ENCODE assay signal across 20 cellular contexts in the genomic region with DNA sequence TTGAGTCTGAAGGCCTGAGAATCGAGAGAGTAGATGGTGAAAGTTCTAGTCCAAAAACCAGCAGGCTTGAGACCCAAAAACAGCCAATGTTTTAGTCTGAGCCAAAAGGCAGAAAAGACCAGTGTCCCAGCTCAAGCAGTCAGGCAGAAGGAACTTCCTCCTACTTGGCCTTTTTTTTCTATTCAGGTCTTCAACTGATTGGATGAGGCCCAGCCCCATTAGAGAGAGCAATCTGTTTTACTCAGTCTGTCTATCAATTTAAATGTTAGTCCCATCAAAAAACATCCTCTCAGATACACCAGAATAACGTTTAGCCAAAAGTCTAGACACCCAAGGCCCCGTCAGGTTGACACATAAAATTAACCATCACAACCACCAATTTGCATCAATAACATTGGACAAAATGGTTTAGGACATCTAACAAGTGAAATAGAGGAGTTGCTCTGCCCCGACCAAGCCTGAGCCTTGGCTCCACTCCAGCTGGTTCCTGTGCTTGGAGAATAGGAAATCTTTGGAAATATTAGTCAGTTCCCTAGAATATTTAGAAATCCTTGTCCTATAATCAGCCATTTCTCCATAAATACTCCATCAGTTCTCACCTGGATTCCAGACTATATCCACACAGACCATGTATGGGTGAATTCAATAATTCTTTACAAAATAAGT. TPM values are rescaled to one million over a fixed set of nuclear protein-coding genes. Genes with fewer than 3 reads are reported as not detected.
DNase-seq lines count a peak whose midpoint lies in the region; ATAC-seq, FAIRE-seq and TF ChIP-seq lines count a peak whose summit lies in the region.
"Had no signal": no experiment of that assay in that cellular context is flagged by ENCODE, and none has a peak within 500 bp of the region (broad histone marks: within the 10 kb centered on the region; RNA-seq: fewer than 3 reads in every experiment).

No MANE protein-coding gene starts in this region.

- TF ChIP-seq RAD21 in K562 (CRISPR knock-in tag; conservative IDR thresholded peaks at IDR 0.05 in 1 of 2, IDR thresholded peaks at IDR 0.05 in 1 of 2) = no peak

- H3K36me3 ChIP-seq in K562 (ENCODE audit: control insufficient read depth, insufficient read depth, low read length) = no peaks in the 10 kb centered on the region

- TF ChIP-seq POLR2A in K562 (conservative IDR thresholded peaks at IDR 0.05) = no peak

- H3K9me3 Mint-ChIP-seq in CD4-positive, alpha-beta T cell = peaks cover 2% of the 10 kb centered on the region

- peaks cover 2% of the 10 kb centered on the region; the same call in 1 of the 2 replicates for H3K9me3 ChIP-seq in K562 (replicated peaks; ENCODE audit: control insufficient read depth, insufficient read depth, low read depth, low read length)
- no peaks in the 10 kb centered on the region for H3K9me3 ChIP-seq in CD4-positive, alpha-beta T cell (ENCODE audit: control insufficient read depth, low read length)
- H3K9me3 ChIP-seq: SK-N-SH had no signal

- no peaks in the 10 kb centered on the region for H3K4me1 Mint-ChIP-seq in CD4-positive, alpha-beta T cell (ENCODE audit: low read depth)

- H3K27ac ChIP-seq in K562 (ENCODE audit: extremely low read depth, low read depth, low read length) = no peak overlapping the region
- no peak overlapping the region for H3K27ac ChIP-seq in CD4-positive, alpha-beta T cell (ENCODE audit: low read depth, low read length)
- H3K27ac ChIP-seq: RWPE1 had no signal

- intact Hi-C loops in K562 (cut with micrococcal nuclease) = loop anchor here (10.0 kb wide), 1 partner anchor 54 kb away; the partner anchor contains the start of gene LIPC
- intact Hi-C loops in CD4-positive, alpha-beta T cell (cut with DNase I, micrococcal nuclease) = no loop called here

- H3K79me2 ChIP-seq in K562 (ENCODE audit: control insufficient read depth, insufficient read depth, low read length) = no peaks in the 10 kb centered on the region

- no peaks in the 10 kb centered on the region; a peak in 2 of 5 replicates for H3K4me1 ChIP-seq in K562 (replicated peaks in 1 of 2; ENCODE audit: control insufficient read depth in 2 of 2, insufficient read depth in 2 of 2, low read length in 2 of 2)

- H3K9ac ChIP-seq in K562 (ENCODE audit: insufficient read depth in 1 of 2, low read depth in 2 of 2, low read length in 2 of 2) = no peak overlapping the region
- H3K9ac ChIP-seq: SK-N-SH had no signal

- no TSS peak for BruUV-seq in K562 (replicated peaks; lab: Mats Ljungman, UMichigan)

- H3K9me1 ChIP-seq in K562 (ENCODE audit: control insufficient read depth, insufficient read depth, low read length) = no peaks in the 10 kb centered on the region

- no peak for ATAC-seq in K562
- no peak for ATAC-seq in CD4-positive, alpha-beta T cell (ENCODE audit: poor library complexity)

- no peak overlapping the region for H3K4me3 Mint-ChIP-seq in CD4-positive, alpha-beta T cell
- H3K4me3 Mint-ChIP-seq: CD4-positive, CD25-positive, alpha-beta regulatory T cell had no signal

- WGBS in K562 (ENCODE audit: insufficient coverage, low coverage, missing lambda C conversion rate) = 35% methylated on average over 4 of the region's 4 CpGs

- no peak for TF ChIP-seq CTCF in K562 (IDR thresholded peaks at IDR 0.05 in 2 of 3, conservative IDR thresholded peaks at IDR 0.05 in 1 of 3; ENCODE audit: insufficient read depth in 2 of 3, low read depth in 1 of 3, low read length in 3 of 3)
- TF ChIP-seq CTCF in CD4-positive, alpha-beta T cell (IDR thresholded peaks at IDR 0.05) = no peak

- peak; percentile 44 for FAIRE-seq in K562 (lab: Jason Lieb, UNC)
- FAIRE-seq: GM12892 had no signal

- CTCF ChIA-PET in K562 (lab: Yijun Ruan, JAX; ENCODE audit: low intra/inter-chr PET ratio) = no interaction called here
- CTCF ChIA-PET in CD4-positive, alpha-beta T cell (lab: Charles Lee) = no interaction called here

- TF ChIP-seq EP300 in K562 (IDR thresholded peaks at IDR 0.05; ENCODE audit: low read length) = no peak

- peak overlapping the region; percentile 22; the same call in 1 of the 2 replicates for H2AFZ ChIP-seq in K562 (ENCODE audit: low read depth, low read length)

- no peaks in the 10 kb centered on the region for H3K27me3 Mint-ChIP-seq in CD4-positive, alpha-beta T cell
- H3K27me3 Mint-ChIP-seq: CD4-positive, CD25-positive, alpha-beta regulatory T cell had no signal

- peak; percentile 45 for DNase-seq in NCI-H446 treated with DMSO at 0.1 percent for 48 hours (lab: John Stamatoyannopoulos, UW)
- DNase-seq in K562 (ENCODE audit: extremely low read depth in 1 of 4, low spot score in 3 of 4) = no peak
- peak; percentile 9 for DNase-seq in glomerular endothelial cell (ENCODE audit: extremely low read depth, low read depth, low spot score)
- no peak for DNase-seq in NCI-H69 (lab: John Stamatoyannopoulos, UW)
- DNase-seq in CD4-positive, alpha-beta T cell = no peak
- DNase-seq in NCI-H2196 (lab: John Stamatoyannopoulos, UW; ENCODE audit: unreplicated experiment) = no peak
- no peak for DNase-seq in NOMO-1 (lab: John Stamatoyannopoulos, UW; ENCODE audit: unreplicated experiment in 2 of 2)
- DNase-seq: Caco-2; CD4-positive, CD25-positive, alpha-beta regulatory T cell; DND-41; H7; NCI-H1105; NCI-H146; NCI-H2029; NCI-H226; NCI-H524 treated with DMSO at 0.1 percent for 48 hours; SIG-M5; SK-N-SH had no signal

- H3K27ac Mint-ChIP-seq in CD4-positive, alpha-beta T cell = no peak overlapping the region
- H3K27ac Mint-ChIP-seq: CD4-positive, CD25-positive, alpha-beta regulatory T cell had no signal

- H4K20me1 ChIP-seq in K562 (replicated peaks; ENCODE audit: control insufficient read depth, insufficient read depth, low read length) = no peaks in the 10 kb centered on the region

- no peaks in the 10 kb centered on the region for H3K36me3 Mint-ChIP-seq in CD4-positive, alpha-beta T cell (ENCODE audit: low read depth)

- POLR2A ChIA-PET in K562 (lab: Yijun Ruan, JAX) = no interaction called here
- POLR2A ChIA-PET in CD4-positive, alpha-beta T cell (lab: Charles Lee) = no interaction called here

- no peak overlapping the region for H3K4me3 ChIP-seq in K562

- in situ Hi-C loops in K562 (cut with MboI) = no loop called here

- no peak overlapping the region for H3K4me2 ChIP-seq in K562 (ENCODE audit: insufficient read depth, low read length)
- H3K4me2 ChIP-seq: SK-N-SH had no signal

- no peaks in the 10 kb centered on the region for H3K27me3 ChIP-seq in K562 (ENCODE audit: control insufficient read depth in 2 of 2, insufficient read depth in 2 of 2, low read length in 2 of 2)
- no peaks in the 10 kb centered on the region for H3K27me3 ChIP-seq in CD4-positive, alpha-beta T cell (ENCODE audit: control insufficient read depth, insufficient read depth, low read length)

TF ChIP-seq in K562, 482 proteins besides CTCF, POLR2A, EP300 and RAD21:
- TF ChIP-seq TRIM24 (IDR thresholded peaks at IDR 0.05) (no peak), TARDBP (IDR thresholded peaks at IDR 0.05) (no peak), ETV6 (IDR thresholded peaks at IDR 0.05; ENCODE audit: borderline replicate concordance in 1 of 2, low read depth in 2 of 2, low read length in 1 of 2) (no peak), ETV6 (CRISPR knock-in tag; IDR thresholded peaks at IDR 0.05; ENCODE audit: borderline replicate concordance) (no peak), ZNF134 (CRISPR knock-in tag; conservative IDR thresholded peaks at IDR 0.05) (peak; percentile 77)

RNA-seq across cellular contexts. Expression of gene LIPC, which starts 51.4 kb away (rescaled TPM):
- 0.42 TPM in 1 of 2 replicates, not detected in the other for total RNA-seq in K562 (2011; cell fraction: chromatin; rRNA removed; ENCODE audit: low replicate concordance)
- 0.17 and 0.26 TPM in 2 replicates for total RNA-seq in K562 (2011; cell fraction: nucleolus; rRNA removed)
- 0.15 and 0.92 TPM in 2 replicates for total RNA-seq in K562 (2011; cell fraction: nucleoplasm; rRNA removed)
- total RNA-seq in K562 (2014; rRNA removed) (0.08 TPM in 1 of 2 replicates, not detected in the other), K562 (2014; rRNA removed; fragmentation: Illumina TruSeq; extraction: Trizol) (0.07 and 0.29 TPM in 2 replicates), K562 (2015; rRNA removed; fragmentation: Illumina TruSeq; extraction: Trizol) (0.15 and 0.33 TPM in 2 replicates), K562 (2021) (0.13 and 0.27 TPM in 2 replicates), glomerular endothelial cell (0.12 TPM in 1 of 2 replicates, not detected in the other)
- polyA plus RNA-seq in K562 (2011; rRNA removed) (0.11 and 0.12 TPM in 2 replicates), K562 (2014; fragmentation: Illumina TruSeq; extraction: Trizol) (0.09 and 0.14 TPM in 2 replicates), K562 (2014; fragmentation: Nextera tagmentation; extraction: Ambion mirVana) (under 1 TPM in 1 of 2 experiments, not detected in 1; 0.07 TPM), K562 (2014; rRNA removed) (0.35 and 0.41 TPM in 2 replicates)
- polyA plus RNA-seq in K562 (2011; cell fraction: cytosol; rRNA removed) = 0.16 TPM in 1 of 2 replicates, not detected in the other
- 0.14 and 0.36 TPM in 2 replicates for polyA plus RNA-seq in K562 (2011; cell fraction: nucleus; rRNA removed)
- polyA plus RNA-seq in K562 (2012) = 0.76 and 4.9 TPM in 2 replicates
- 0.11 and 0.12 TPM in 2 replicates for polyA minus RNA-seq in K562 (2011; rRNA and poly(A)+ RNA removed)
- not detected in 2 replicates for polyA minus RNA-seq in K562 (2011; cell fraction: cytosol; rRNA and poly(A)+ RNA removed)
- 0.13 and 0.22 TPM in 2 replicates for polyA minus RNA-seq in K562 (2011; cell fraction: nucleus; rRNA and poly(A)+ RNA removed)
- total RNA-seq in CD4-positive, alpha-beta T cell = 1 to 10 TPM in 1 of 2 experiments, under 1 TPM in 1; 0.61 to 1.2 TPM
- total RNA-seq: H7 had no signal
- polyA plus RNA-seq: SK-N-SH had no signal

Comparison
In these comparisons a context has a peak if more than half of its experiments do, and no peak if none do; other contexts are left out.
1. DNase-seq: peak in NCI-H446 treated with DMSO at 0.1 percent for 48 hours (single experiment) and glomerular endothelial cell (single experiment); none in K562 (0 of 4), NCI-H69 (single experiment), CD4-positive, alpha-beta T cell (0 of 10), NCI-H2196 (single experiment) and NOMO-1 (0 of 2).